Comparison of ENCODE assay signal across 1 cellular context in genomic region chr16:57759541-57760356, GRCh38.
TF ChIP-seq lines count a peak whose summit lies in the region.

No MANE protein-coding gene starts in this region.

TF ChIP-seq in IMR-90, 13 proteins besides CTCF, POLR2A, EP300 and RAD21:
- TF ChIP-seq CHD1 (IDR thresholded peaks at IDR 0.05; ENCODE audit: low read depth, low read length) (no peak), USF2 (IDR thresholded peaks at IDR 0.05; ENCODE audit: low read depth, low read length) (no peak), RFX5 (IDR thresholded peaks at IDR 0.05; ENCODE audit: low read depth, low read length) (no peak), BHLHE40 (IDR thresholded peaks at IDR 0.05; ENCODE audit: low read depth, low read length) (no peak), MXI1 (IDR thresholded peaks at IDR 0.05; ENCODE audit: borderline replicate concordance, low read depth, low read length) (no peak), SMC3 (IDR thresholded peaks at IDR 0.05; ENCODE audit: low read depth, low read length) (no peak), NFE2L2 (IDR thresholded peaks at IDR 0.05; ENCODE audit: low read depth, low read length) (no peak)
TF ChIP-seq in IMR-90: peak in this region for 0.
